12 cellular contexts compared by ENCODE assay signal in the genomic region with DNA sequence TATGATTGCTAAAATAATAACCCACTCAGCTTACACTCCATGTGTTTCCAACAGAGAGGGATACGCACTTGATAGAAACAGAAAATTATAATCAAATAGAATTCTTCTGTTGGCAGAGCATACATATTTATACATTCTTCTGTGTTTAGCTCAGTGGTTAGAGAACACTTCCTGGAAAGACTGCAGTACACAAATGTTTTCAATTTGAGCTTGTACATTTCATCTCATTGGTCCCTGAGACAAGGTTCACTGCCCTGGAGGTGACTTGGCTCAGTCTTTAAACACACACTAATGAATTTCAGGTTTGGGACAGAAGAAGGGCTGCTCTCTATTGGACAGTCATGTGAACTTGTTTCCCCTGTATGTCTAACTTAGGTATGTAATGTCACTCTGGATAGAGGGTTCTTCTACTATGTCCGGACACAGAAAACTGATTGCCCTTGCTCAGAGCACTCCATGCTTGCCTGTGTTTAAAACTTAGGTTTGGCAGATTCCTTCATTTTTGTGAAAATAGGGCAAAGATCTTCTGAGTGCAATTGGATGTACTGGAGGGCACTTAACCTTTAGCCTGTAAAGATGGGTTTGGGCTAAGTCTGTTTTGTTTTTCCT. TPM values are rescaled to one million over a fixed set of nuclear protein-coding genes. Genes with fewer than 3 reads are reported as not detected.
A peak's percentile ranks its signal among the peaks of the same experiment; 100 is the strongest.
DNase-seq lines count a peak whose midpoint lies in the region; ATAC-seq and TF ChIP-seq lines count a peak whose summit lies in the region.
"Had no signal": no experiment of that assay in that cellular context is flagged by ENCODE, and none has a peak within 500 bp of the region (broad histone marks: within the 10 kb centered on the region; RNA-seq: fewer than 3 reads in every experiment).

No MANE protein-coding gene starts in this region.

- no peaks in the 10 kb centered on the region for H3K9me2 ChIP-seq in MM.1S (replicated peaks; ENCODE audit: insufficient read depth, low read length)

- ATAC-seq in SK-N-SH treated with all-trans-retinoic acid at 6 μM for 48 hours (peak; percentile 93), HG03025 (IDR thresholded peaks at IDR 0.05; ENCODE audit: low FRiP score, unreplicated experiment) (no peak)

- no peak for TF ChIP-seq CTCF in fibroblast of pulmonary artery (IDR thresholded peaks at IDR 0.05; ENCODE audit: low read length, missing control alignments)
- no peak for TF ChIP-seq CTCF in lower leg skin (IDR thresholded peaks at IDR 0.05)
- TF ChIP-seq CTCF in MM.1S (IDR thresholded peaks at IDR 0.05; ENCODE audit: low read length), result no peak

- no peaks in the 10 kb centered on the region for H3K9me3 ChIP-seq in SJCRH30 (replicated peaks)
- H3K9me3 ChIP-seq in MM.1S (replicated peaks; ENCODE audit: insufficient read depth, low read length), result no peaks in the 10 kb centered on the region
- H3K9me3 ChIP-seq: left ventricle myocardium inferior, right atrium auricular region had no signal

- no peak for TF ChIP-seq POLR2A in lower leg skin (IDR thresholded peaks at IDR 0.05)

- WGBS in lower leg skin, 2 donors, result 25 to 30% methylated on average over 2 of the region's 2 CpGs

- H3K27ac ChIP-seq in SJCRH30, result no peak overlapping the region
- no peak overlapping the region for H3K27ac ChIP-seq in MM.1S (ENCODE audit: low read length)
- H3K27ac ChIP-seq: epithelial cell of prostate, left ventricle myocardium inferior, right atrium auricular region had no signal

- DNase-seq in ELR (ENCODE audit: low read depth) (peak; percentile 10), fibroblast of pulmonary artery (ENCODE audit: low read depth) (peak; percentile 56), renal cortical epithelial cell (ENCODE audit: low read depth) (peak; percentile 81), lower leg skin (ENCODE audit: low spot score in 2 of 2) (no peak), SJCRH30 (no peak), MM.1S (no peak)
- DNase-seq: left ventricle myocardium inferior, NCI-H2029 treated with DMSO at 0.1 percent for 48 hours had no signal

- H4K20me1 ChIP-seq in MM.1S (ENCODE audit: insufficient read depth, low read length), result no peaks in the 10 kb centered on the region

- H3K4me3 ChIP-seq in fibroblast of pulmonary artery (replicated peaks; ENCODE audit: low read depth, low read length) (no peak overlapping the region), lower leg skin (ENCODE audit: low read depth, poor library complexity, severe bottlenecking) (no peak overlapping the region), SJCRH30 (no peak overlapping the region), MM.1S (ENCODE audit: low read length) (no peak overlapping the region)
- H3K4me3 ChIP-seq: left ventricle myocardium inferior, right atrium auricular region had no signal

- H3K4me1 ChIP-seq in SJCRH30 (no peaks in the 10 kb centered on the region), MM.1S (ENCODE audit: low read length) (no peaks in the 10 kb centered on the region)
- H3K4me1 ChIP-seq: right atrium auricular region had no signal

- no peaks in the 10 kb centered on the region for H3F3A ChIP-seq in MM.1S (ENCODE audit: insufficient read depth, low read length)

- H2AFZ ChIP-seq in MM.1S (ENCODE audit: low read length), result no peak overlapping the region

- H3K9ac ChIP-seq in MM.1S (ENCODE audit: low read length), result no peak overlapping the region

- no peak overlapping the region for H3K4me2 ChIP-seq in MM.1S (ENCODE audit: low read depth, low read length)

- H3K27me3 ChIP-seq in SJCRH30, result no peaks in the 10 kb centered on the region
- H3K27me3 ChIP-seq in MM.1S (replicated peaks; ENCODE audit: insufficient read depth, low read length), result no peaks in the 10 kb centered on the region
- H3K27me3 ChIP-seq: right atrium auricular region had no signal

- intact Hi-C loops in lower leg skin (cut with DNase I; ENCODE audit: low total_unique reads), result no loop called here

- H3K36me3 ChIP-seq in SJCRH30, result no peaks in the 10 kb centered on the region
- no peaks in the 10 kb centered on the region for H3K36me3 ChIP-seq in MM.1S (replicated peaks; ENCODE audit: insufficient read depth, low read length)
- H3K36me3 ChIP-seq: left ventricle myocardium inferior, right atrium auricular region had no signal

- no peaks in the 10 kb centered on the region for H3K79me2 ChIP-seq in MM.1S (ENCODE audit: low read length)

TF ChIP-seq in SK-N-SH treated with all-trans-retinoic acid at 6 μM for 48 hours, 23 proteins besides CTCF, POLR2A, EP300 and RAD21:
- TF ChIP-seq TCF4 (CRISPR knock-in tag; IDR thresholded peaks at IDR 0.05; ENCODE audit: borderline replicate concordance) (0 out of 2 replicates have a peak, but pooled peaks have one; percentile 14), TOX (CRISPR knock-in tag; IDR thresholded peaks at IDR 0.05; ENCODE audit: borderline replicate concordance) (no peak), OSR1 (CRISPR knock-in tag; IDR thresholded peaks at IDR 0.05) (no peak), ZNF8 (CRISPR knock-in tag; IDR thresholded peaks at IDR 0.05) (no peak)
TF ChIP-seq in SK-N-SH treated with all-trans-retinoic acid at 6 μM for 48 hours: peak in this region for 1.

RNA-seq across cellular contexts. Expression of gene PROX2, which starts 22.9 kb away (rescaled TPM):
- not detected in 2 replicates for total RNA-seq in renal cortical epithelial cell
- under 1 TPM in 2 of 4 donors, not detected in 2; 0.10 to 0.42 TPM for total RNA-seq in lower leg skin
- total RNA-seq in SJCRH30 (2014; rRNA removed; shearing (Covaris generic)), result not detected in 2 replicates
- total RNA-seq: left ventricle myocardium inferior, right atrium auricular region had no signal

RNA-seq across cellular contexts. Expression of gene DLST, which starts 28.7 kb away (rescaled TPM):
- total RNA-seq in renal cortical epithelial cell (76.4 and 126 TPM in 2 replicates), lower leg skin (100 to 1,000 TPM in 1 of 4 donors, 10 to 100 TPM in 3; 65.0 to 126 (median 73.8) TPM)
- total RNA-seq in SJCRH30 (2014; rRNA removed; shearing (Covaris generic)), result 41.6 and 49.8 TPM in 2 replicates

Comparison
In these comparisons a context has a peak if more than half of its experiments do, and no peak if none do; other contexts are left out.
1. DNase-seq: peak in ELR (single experiment), fibroblast of pulmonary artery (single experiment) and renal cortical epithelial cell (single experiment); none in lower leg skin (0 of 2), SJCRH30 (0 of 2) and MM.1S (single experiment).